8 cellular contexts compared by ENCODE assay signal in the genomic region with DNA sequence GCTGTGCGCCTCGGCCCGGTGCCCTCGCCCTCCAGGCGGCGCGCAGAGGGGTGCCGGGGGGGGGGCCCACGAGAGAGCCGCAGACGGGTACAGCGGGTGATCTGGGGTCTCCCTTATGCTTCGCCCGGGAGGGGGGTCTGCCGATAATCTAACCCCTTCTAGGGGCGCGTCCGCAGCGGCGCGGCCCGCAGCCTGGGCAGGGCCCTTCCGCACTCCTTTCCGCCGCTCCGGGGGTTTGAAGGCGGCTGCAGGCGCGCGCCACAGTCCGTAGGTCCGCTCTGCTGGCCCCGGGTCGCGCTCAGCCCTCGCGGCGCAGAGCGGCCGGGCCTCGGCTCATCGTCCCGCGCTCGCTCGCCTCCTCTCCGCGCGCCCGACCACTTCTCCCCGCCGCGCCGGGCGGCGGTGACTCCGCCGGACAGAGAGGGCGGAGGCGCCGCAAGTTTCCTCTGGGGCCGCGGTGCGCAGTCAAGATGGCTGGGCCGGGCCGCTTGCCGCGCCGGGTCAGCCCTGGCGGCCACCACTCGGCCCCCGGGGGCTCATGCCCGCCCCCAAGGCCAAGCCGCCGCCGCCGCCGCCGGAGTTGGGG. TPM values are rescaled to one million over a fixed set of nuclear protein-coding genes. Genes with fewer than 3 reads are reported as not detected.
DNase-seq lines count a peak whose midpoint lies in the region; ATAC-seq and TF ChIP-seq lines count a peak whose summit lies in the region.

No MANE protein-coding gene starts in this region.

- H2AK5ac ChIP-seq in H9 (ENCODE audit: insufficient read length, low read length), result no peak overlapping the region

- H3K9me3 ChIP-seq in H9 (ENCODE audit: control insufficient read depth, low read depth, low read length), result no peaks in the 10 kb centered on the region
- H3K9me3 ChIP-seq in thoracic aorta, result no peaks in the 10 kb centered on the region

- no peak overlapping the region for H2BK120ac ChIP-seq in H9 (ENCODE audit: low read depth, low read length, poor library complexity, severe bottlenecking)

- H3K4me1 ChIP-seq in H9 (ENCODE audit: insufficient read depth, low read length) (peaks cover 7% of the 10 kb centered on the region; the same call in 1 of the 2 replicates), thoracic aorta (ENCODE audit: control insufficient read depth in 1 of 2, low read depth in 2 of 2) (peaks cover 8 to 33% of the 10 kb centered on the region in 2 donors)

- no peak overlapping the region for H3K27ac Mint-ChIP-seq in T-helper 2 cell treated with Interferon-gamma antibody and Interleukin-4, amounts not matched to agents 5 μg/mL and 100 μg/mL, for 36 hours
- H3K27ac Mint-ChIP-seq in H9 (no peak overlapping the region), brain (peak overlapping the region in 3 of 5 experiments; percentile 48 to 87 (median 73))

- no peak overlapping the region for H3K9ac ChIP-seq in H9 (ENCODE audit: extremely low read depth, insufficient read length, low read length)

- no peaks in the 10 kb centered on the region for H3K9me3 Mint-ChIP-seq in T-helper 2 cell treated with Interferon-gamma antibody and Interleukin-4, amounts not matched to agents 5 μg/mL and 100 μg/mL, for 36 hours
- H3K9me3 Mint-ChIP-seq in H9, result no peaks in the 10 kb centered on the region
- peaks cover 0 to 8% (median 0%) of the 10 kb centered on the region in 5 experiments for H3K9me3 Mint-ChIP-seq in brain

- H3K27me3 ChIP-seq in H9 (ENCODE audit: insufficient read depth, low read length), result peaks cover 8% of the 10 kb centered on the region; the same call in 1 of the 2 replicates
- H3K27me3 ChIP-seq in thoracic aorta (replicated peaks; ENCODE audit: insufficient read depth), result no peaks in the 10 kb centered on the region

- H2BK20ac ChIP-seq in H9 (ENCODE audit: low read depth, low read length, poor library complexity, severe bottlenecking), result no peak overlapping the region

- no peaks in the 10 kb centered on the region for H3K79me2 ChIP-seq in H9 (ENCODE audit: insufficient read depth, low read length)

- no peak overlapping the region for H4K91ac ChIP-seq in H9 (ENCODE audit: insufficient read length, low read depth, low read length)

- no peak overlapping the region for H3T11ph ChIP-seq in H9 (ENCODE audit: low read length)

- no peak overlapping the region for H4K5ac ChIP-seq in H9 (ENCODE audit: insufficient read length, low read depth, low read length)

- TF ChIP-seq CTCF in H9 (conservative IDR thresholded peaks at IDR 0.05) (no peak), LNCaP clone FGC (IDR thresholded peaks at IDR 0.05; ENCODE audit: control insufficient read depth, extremely low read depth, insufficient read depth) (no peak), brain (conservative IDR thresholded peaks at IDR 0.05) (peak in 1 of 2 experiments; percentile 28), thoracic aorta (IDR thresholded peaks at IDR 0.05) (no peak)

- H3K56ac ChIP-seq in H9 (ENCODE audit: insufficient read length, low read depth, low read length), result no peak overlapping the region

- peaks cover 17% of the 10 kb centered on the region for H3K23me2 ChIP-seq in H9 (ENCODE audit: insufficient read length, low read depth, low read length, poor library complexity, severe bottlenecking)

- peak overlapping the region; percentile 88 for H3K4me2 ChIP-seq in H9 (ENCODE audit: insufficient read depth, insufficient read length, low read length)

- no peak overlapping the region for H3K23ac ChIP-seq in H9 (ENCODE audit: insufficient read length, low read depth, low read length)

- H3K36me3 Mint-ChIP-seq in T-helper 2 cell treated with Interferon-gamma antibody and Interleukin-4, amounts not matched to agents 5 μg/mL and 100 μg/mL, for 36 hours (ENCODE audit: low read depth), result no peaks in the 10 kb centered on the region
- H3K36me3 Mint-ChIP-seq in H9 (ENCODE audit: insufficient read depth in 1 of 3, low read depth in 3 of 3) (no peaks in the 10 kb centered on the region; a peak in 1 of 7 replicates), brain (no peaks in the 10 kb centered on the region)

- no peaks in the 10 kb centered on the region for H4K20me1 ChIP-seq in H9 (ENCODE audit: control insufficient read depth, insufficient read depth, insufficient read length)

- H2BK12ac ChIP-seq in H9 (ENCODE audit: insufficient read length, low read depth, low read length), result no peak overlapping the region

- no CpG with 5 or more reads among the region's 79 CpGs for WGBS in H9 (ENCODE audit: extremely low coverage, insufficient read length, low lambda C conversion rate)

- H3K27me3 Mint-ChIP-seq in T-helper 2 cell treated with Interferon-gamma antibody and Interleukin-4, amounts not matched to agents 5 μg/mL and 100 μg/mL, for 36 hours (ENCODE audit: low read depth), result peaks cover 76% of the 10 kb centered on the region
- H3K27me3 Mint-ChIP-seq in H9 (ENCODE audit: low read depth) (peaks cover 24% of the 10 kb centered on the region), brain (peaks cover 19% of the 10 kb centered on the region)

- no peak overlapping the region for H2BK15ac ChIP-seq in H9 (ENCODE audit: low read depth, low read length)

- no peak overlapping the region for H4K8ac ChIP-seq in H9 (replicated peaks; ENCODE audit: insufficient read length, low read depth, low read length)

- peak; percentile 14 for DNase-seq in T-helper 2 cell treated with Interferon-gamma antibody and Interleukin-4, amounts not matched to agents 5 μg/mL and 100 μg/mL, for 36 hours (ENCODE audit: low spot score)
- no peak for DNase-seq in T-helper 2 cell
- peak; percentile 32 for DNase-seq in H9
- no peak for DNase-seq in LNCaP clone FGC (ENCODE audit: low read depth)
- peak in 1 of 2 donors; percentile 29 for DNase-seq in left colon
- no peak for DNase-seq in thoracic aorta (ENCODE audit: low spot score)
- no peak for DNase-seq in sciatic nerve (ENCODE audit: low spot score)

- intact Hi-C loops in left colon (cut with DNase I, micrococcal nuclease), result no loop called here
- intact Hi-C loops in sciatic nerve (cut with DNase I), result loop anchor here (5.0 kb wide), 1 partner anchor 1136 kb away; no protein-coding TSS in a partner anchor

- H3K36me3 ChIP-seq in thoracic aorta, result no peaks in the 10 kb centered on the region

- no peak overlapping the region for H2BK5ac ChIP-seq in H9 (ENCODE audit: insufficient read length, low read length)

- no peak overlapping the region for H3K27ac ChIP-seq in H9 (ENCODE audit: insufficient read length, low read depth, low read length)
- peak overlapping the region; percentile 89 to 96 for H3K27ac ChIP-seq in thoracic aorta

- no peak overlapping the region for H3K4ac ChIP-seq in H9 (ENCODE audit: low read depth, low read length)

- H3K4me1 Mint-ChIP-seq in T-helper 2 cell treated with Interferon-gamma antibody and Interleukin-4, amounts not matched to agents 5 μg/mL and 100 μg/mL, for 36 hours (ENCODE audit: low read depth), result peaks cover 10% of the 10 kb centered on the region
- H3K4me1 Mint-ChIP-seq in H9 (peaks cover 36 to 44% of the 10 kb centered on the region in 2 experiments), brain (peaks cover 44% of the 10 kb centered on the region)

- H3K14ac ChIP-seq in H9 (ENCODE audit: insufficient read depth, low read length), result peak overlapping the region; percentile 43; the same call in 1 of the 2 replicates

- ATAC-seq in left colon, result peak; percentile 17
- no peak for ATAC-seq in thoracic aorta (ENCODE audit: insufficient number of reproducible peaks, low FRiP score, low read depth)
- no peak for ATAC-seq in sciatic nerve

- no peaks in the 10 kb centered on the region for H3K79me1 ChIP-seq in H9 (ENCODE audit: insufficient read depth, low read depth, low read length, poor library complexity, severe bottlenecking)

- H3K4me3 Mint-ChIP-seq in T-helper 2 cell treated with Interferon-gamma antibody and Interleukin-4, amounts not matched to agents 5 μg/mL and 100 μg/mL, for 36 hours, result peak overlapping the region; percentile 74
- H3K4me3 Mint-ChIP-seq in H9 (peak overlapping the region; percentile 74 to 80), brain (peak overlapping the region; percentile 86 to 92 (median 89))

- no peak overlapping the region for H2AFZ ChIP-seq in H9 (ENCODE audit: low read length)

- H3K4me3 ChIP-seq in LNCaP clone FGC (ENCODE audit: low read depth, low read length), result peak overlapping the region; percentile 62
- H3K4me3 ChIP-seq in thoracic aorta, result peak overlapping the region; percentile 88

- H3K18ac ChIP-seq in H9 (ENCODE audit: insufficient read length, low read depth, low read length), result no peak overlapping the region

RNA-seq across cellular contexts. Expression of gene FZD8, which starts 0.6 kb away (rescaled TPM):
- total RNA-seq in H9 (2021) (13.8 and 15.1 TPM in 2 replicates), left colon (10 to 100 TPM; 13.9 to 25.5 TPM), thoracic aorta (10 to 100 TPM; 12.4 to 21.3 TPM), sciatic nerve (43.5 TPM)
- polyA plus RNA-seq in brain (ENCODE audit: insufficient read depth, low read depth, low replicate concordance), result 14.8 TPM

RNA-seq across cellular contexts. Expression of gene GJD4, which starts 36.4 kb away (rescaled TPM):
- total RNA-seq in H9 (2021) (not detected in 2 replicates), left colon (not detected), thoracic aorta (not detected), sciatic nerve (not detected)
- not detected for polyA plus RNA-seq in brain (ENCODE audit: insufficient read depth, low read depth, low replicate concordance)

Comparison
In these comparisons a context has a peak if more than half of its experiments do, and no peak if none do; other contexts are left out.
1. DNase-seq: peak in T-helper 2 cell treated with Interferon-gamma antibody and Interleukin-4, amounts not matched to agents 5 μg/mL and 100 μg/mL, for 36 hours (single experiment) and H9 (single experiment); none in T-helper 2 cell (0 of 5), LNCaP clone FGC (single experiment), thoracic aorta (single experiment) and sciatic nerve (single experiment).
2. H3K27ac Mint-ChIP-seq: peak in brain (3 of 5); none in T-helper 2 cell treated with Interferon-gamma antibody and Interleukin-4, amounts not matched to agents 5 μg/mL and 100 μg/mL, for 36 hours (single experiment) and H9 (0 of 3).
3. Peak in every context shown above with its lines, with median percentiles within 50 percentile points of each other: H3K4me3 Mint-ChIP-seq.